8 cellular contexts compared by ENCODE assay signal in the genomic region with DNA sequence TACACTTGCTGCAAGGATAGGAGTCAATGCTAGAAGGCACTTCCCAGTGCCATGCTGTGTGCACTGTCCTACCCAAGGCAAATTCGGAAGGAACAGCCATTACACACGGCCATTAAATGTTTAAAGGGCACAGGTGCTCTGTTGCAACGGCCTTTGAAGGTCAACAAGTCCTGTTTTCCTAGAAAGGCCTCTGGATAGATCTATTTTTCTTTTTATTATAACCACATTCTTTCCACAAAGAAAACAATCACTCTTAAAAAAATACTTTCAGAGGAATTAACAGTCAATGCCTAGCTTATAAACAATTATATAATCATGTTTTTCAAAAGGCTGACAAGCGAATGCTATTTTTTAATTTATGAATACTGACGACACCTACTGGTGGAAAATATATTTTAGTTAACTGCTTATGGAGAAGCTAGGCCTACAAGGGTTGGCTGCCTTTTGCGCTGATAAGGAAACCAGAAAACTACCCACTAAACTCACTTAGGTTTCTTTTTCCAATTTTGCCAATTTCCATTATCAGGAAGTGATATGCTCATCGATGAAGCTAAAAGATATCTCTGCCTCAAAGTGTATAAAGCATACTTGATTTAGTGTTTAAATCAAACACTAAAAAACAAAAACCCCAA. TPM values are rescaled to one million over a fixed set of nuclear protein-coding genes. Genes with fewer than 3 reads are reported as not detected.
DNase-seq lines count a peak whose midpoint lies in the region; ATAC-seq and TF ChIP-seq lines count a peak whose summit lies in the region.

No MANE protein-coding gene starts in this region.

- peaks cover 20 to 74% of the 10 kb centered on the region in 2 donors for H3K4me1 ChIP-seq in left lung

- DNase-seq in ELR (ENCODE audit: low read depth): peak; percentile 72
- peak; percentile 69 to 76 for DNase-seq in SHP77 (lab: John Stamatoyannopoulos, UW)
- peak; percentile 70 for DNase-seq in cerebellum (ENCODE audit: low spot score)
- no peak for DNase-seq in left lung
- peak; percentile 99 for DNase-seq in superior temporal gyrus (ENCODE audit: extremely low spot score)

- no peaks in the 10 kb centered on the region for H3K9me3 ChIP-seq in left lung

- ATAC-seq in left lung: peak; percentile 33
- ATAC-seq in HG03520 (IDR thresholded peaks at IDR 0.05; ENCODE audit: unreplicated experiment): no peak
- no peak for ATAC-seq in GM21515 (IDR thresholded peaks at IDR 0.05; ENCODE audit: unreplicated experiment)

- H3K27ac ChIP-seq in left lung: peak overlapping the region; percentile 58 to 75

- H3K36me3 ChIP-seq in left lung: no peaks in the 10 kb centered on the region

- intact Hi-C loops in left lung (cut with DNase I): loop anchor here in 1 of 2 donors (5.0 kb wide), 1 partner anchor 97 kb away; no protein-coding TSS in a partner anchor

- peak; percentile 62 for TF ChIP-seq CTCF in LNCAP (IDR thresholded peaks at IDR 0.05)
- peak; percentile 65 to 70 for TF ChIP-seq CTCF in left lung (IDR thresholded peaks at IDR 0.05)

- no peaks in the 10 kb centered on the region for H3K27me3 ChIP-seq in left lung

- peak overlapping the region; percentile 17 to 85 for H3K4me3 ChIP-seq in left lung

RNA-seq across cellular contexts. Expression of gene ARHGEF3, which starts 2.4 kb away (rescaled TPM):
- total RNA-seq in cerebellum (16.2 TPM), left lung (10 to 100 TPM; 24.1 to 34.1 TPM)

Comparison
In these comparisons a context has a peak if more than half of its experiments do, and no peak if none do; other contexts are left out.
1. DNase-seq: peak in ELR (single experiment), SHP77 (2 of 2), cerebellum (single experiment) and superior temporal gyrus (single experiment); none in left lung (0 of 2).